Comparison of ENCODE assay signal across 21 cellular contexts in genomic region chr9:8600914-8601680, GRCh38.
DNase-seq lines count a peak whose midpoint lies in the region; ATAC-seq and TF ChIP-seq lines count a peak whose summit lies in the region.
"Had no signal": no experiment of that assay in that cellular context is flagged by ENCODE, and none has a peak within 500 bp of the region (broad histone marks: within the 10 kb centered on the region; RNA-seq: fewer than 3 reads in every experiment).

No MANE protein-coding gene starts in this region.

- ATAC-seq in Right ventricle myocardium inferior (peak; percentile 91), heart right ventricle (peak in 6 of 8 donors; percentile 49 to 79 (median 70)), upper lobe of left lung (ENCODE audit: low FRiP score in 2 of 2) (peak; percentile 53 to 54), gastroesophageal sphincter (no peak)
- ATAC-seq: left lung, T-cell had no signal

- H3K9me3 ChIP-seq in heart right ventricle, result no peaks in the 10 kb centered on the region
- no peaks in the 10 kb centered on the region for H3K9me3 ChIP-seq in upper lobe of left lung
- H3K9me3 ChIP-seq in gastroesophageal sphincter, result no peaks in the 10 kb centered on the region
- H3K9me3 ChIP-seq: BE2C, left lung, stomach had no signal

- peak; percentile 46 for DNase-seq in Right ventricle myocardium inferior (ENCODE audit: missing footprints)
- DNase-seq in cardiac septum (ENCODE audit: low spot score), result no peak
- DNase-seq in heart right ventricle, result no peak
- peak in 43 of 56 donors; percentile 8 to 75 (median 51) for DNase-seq in nucleus accumbens (lab: John Stamatoyannopoulos, UW)
- no peak for DNase-seq in upper lobe of left lung
- DNase-seq in iPS-NIHi11 (ENCODE audit: low spot score), result no peak
- DNase-seq in activated CD4-positive, CD25-positive, alpha-beta regulatory T cell treated with anti-CD3 and anti-CD28 coated beads, Interleukin-2, amount 50 U/mL, for 72 hours, result no peak
- DNase-seq: 8988T; activated CD4-positive, alpha-beta T cell treated with anti-CD3 and anti-CD28 coated beads, Interleukin-2, amount 10 ng/mL, durations not matched to agents 7 days and 5 days; activated gamma-delta T cell treated with Interleukin-2 at 50 U/mL for 16 hours; BE2C; GDM1; H9; left lung; NCI-H1105; NCI-H2081 treated with DMSO at 0.1 percent for 48 hours; NCI-H526 treated with DMSO at 0.1 percent for 48 hours; SHP77; stomach; T-cell had no signal

- H3K4me1 ChIP-seq in heart right ventricle (peaks cover 0 to 8% (median 0%) of the 10 kb centered on the region in 9 donors), upper lobe of left lung (no peaks in the 10 kb centered on the region), gastroesophageal sphincter (no peaks in the 10 kb centered on the region)
- H3K4me1 ChIP-seq: BE2C, left lung, stomach had no signal

- no peak overlapping the region for H3K27ac ChIP-seq in heart right ventricle
- H3K27ac ChIP-seq in upper lobe of left lung, result no peak overlapping the region
- no peak overlapping the region for H3K27ac ChIP-seq in gastroesophageal sphincter
- H3K27ac ChIP-seq: left lung, stomach had no signal

- H3K36me3 ChIP-seq in heart right ventricle (no peaks in the 10 kb centered on the region), upper lobe of left lung (no peaks in the 10 kb centered on the region), gastroesophageal sphincter (no peaks in the 10 kb centered on the region)
- H3K36me3 ChIP-seq: BE2C, left lung, stomach had no signal

- H3K4me3 ChIP-seq in heart right ventricle (no peak overlapping the region), upper lobe of left lung (no peak overlapping the region), gastroesophageal sphincter (no peak overlapping the region)
- H3K4me3 ChIP-seq: left lung, stomach had no signal

- TF ChIP-seq CTCF in heart right ventricle (IDR thresholded peaks at IDR 0.05), result no peak
- TF ChIP-seq CTCF in upper lobe of left lung (IDR thresholded peaks at IDR 0.05), result no peak
- no peak for TF ChIP-seq CTCF in gastroesophageal sphincter (IDR thresholded peaks at IDR 0.05)

- intact Hi-C loops in Right ventricle myocardium inferior (cut with DNase I), result no loop called here
- intact Hi-C loops in cardiac septum (cut with DNase I), result no loop called here
- intact Hi-C loops in heart right ventricle (cut with DNase I), result no loop called here

- 74 to 87% methylated on average over 4 of the region's 4 CpGs for WGBS in heart right ventricle, 2 donors
- WGBS in upper lobe of left lung, 2 donors, result 84 to 94% methylated on average over 3 to 4 of the region's 4 CpGs
- WGBS in gastroesophageal sphincter (ENCODE audit: low coverage in 1 of 2), 2 donors, result 90% methylated on average over 4 of the region's 4 CpGs; no CpG with 5 or more reads in 1 of the 2 donors

- TF ChIP-seq POLR2A in upper lobe of left lung (IDR thresholded peaks at IDR 0.05) (no peak), gastroesophageal sphincter (IDR thresholded peaks at IDR 0.05) (no peak)

- no peak for TF ChIP-seq EP300 in upper lobe of left lung (IDR thresholded peaks at IDR 0.05)
- no peak for TF ChIP-seq EP300 in gastroesophageal sphincter (IDR thresholded peaks at IDR 0.05)

- H3K27me3 ChIP-seq in heart right ventricle, result no peaks in the 10 kb centered on the region
- no peaks in the 10 kb centered on the region for H3K27me3 ChIP-seq in upper lobe of left lung
- no peaks in the 10 kb centered on the region for H3K27me3 ChIP-seq in gastroesophageal sphincter
- H3K27me3 ChIP-seq: BE2C, left lung, stomach had no signal

Comparison
In these comparisons a context has a peak if more than half of its experiments do, and no peak if none do; other contexts are left out.
1. DNase-seq: peak in Right ventricle myocardium inferior (single experiment) and nucleus accumbens (43 of 56); none in cardiac septum (single experiment), heart right ventricle (0 of 2), upper lobe of left lung (0 of 2), iPS-NIHi11 (single experiment) and activated CD4-positive, CD25-positive, alpha-beta regulatory T cell treated with anti-CD3 and anti-CD28 coated beads, Interleukin-2, amount 50 U/mL, for 72 hours (single experiment).